Comparison of ENCODE assay signal across 9 cellular contexts in genomic region chrX:51459125-51459524, GRCh38. TPM values are rescaled to one million over a fixed set of nuclear protein-coding genes. Genes with fewer than 3 reads are reported as not detected.
DNase-seq lines count a peak whose midpoint lies in the region; ATAC-seq and TF ChIP-seq lines count a peak whose summit lies in the region.
"Had no signal": no experiment of that assay in that cellular context is flagged by ENCODE, and none has a peak within 500 bp of the region (broad histone marks: within the 10 kb centered on the region; RNA-seq: fewer than 3 reads in every experiment).

No MANE protein-coding gene starts in this region.

- H3K27ac Mint-ChIP-seq in activated T-cell treated with anti-CD3 and anti-CD28 coated beads, Interleukin-2, amount 50 U/mL, for 72 hours: no peak overlapping the region
- no peak overlapping the region for H3K27ac Mint-ChIP-seq in activated T-cell treated with anti-CD3 and anti-CD28 coated beads, Interleukin-2, amount 50 U/mL, for 24 hours

- H3F3A ChIP-seq in MM.1S (ENCODE audit: insufficient read depth, low read length) (no peaks in the 10 kb centered on the region), smooth muscle cell (ENCODE audit: low read depth) (no peaks in the 10 kb centered on the region)

- peak; percentile 53 for TF ChIP-seq CTCF in MM.1S (IDR thresholded peaks at IDR 0.05; ENCODE audit: low read length)
- peak; percentile 31 for TF ChIP-seq CTCF in smooth muscle cell (IDR thresholded peaks at IDR 0.05; ENCODE audit: borderline replicate concordance, insufficient read depth, poor library complexity, severe bottlenecking)
- peak in 3 of 6 experiments; percentile 18 to 37 (median 18) for TF ChIP-seq CTCF in Peyer's patch (IDR thresholded peaks at IDR 0.05)

- H3K27ac ChIP-seq in MM.1S (ENCODE audit: low read length) (no peak overlapping the region), smooth muscle cell (ENCODE audit: low read depth) (no peak overlapping the region), Peyer's patch (no peak overlapping the region)
- H3K27ac ChIP-seq: skin epidermis had no signal

- H3K4me2 ChIP-seq in MM.1S (ENCODE audit: low read depth, low read length): no peak overlapping the region
- no peak overlapping the region for H3K4me2 ChIP-seq in smooth muscle cell

- no peaks in the 10 kb centered on the region for H3K9me3 Mint-ChIP-seq in activated T-cell treated with anti-CD3 and anti-CD28 coated beads, Interleukin-2, amount 50 U/mL, for 72 hours
- H3K9me3 Mint-ChIP-seq in activated T-cell treated with anti-CD3 and anti-CD28 coated beads, Interleukin-2, amount 50 U/mL, for 24 hours: no peaks in the 10 kb centered on the region

- H3K4me3 ChIP-seq in MM.1S (ENCODE audit: low read length): no peak overlapping the region
- H3K4me3 ChIP-seq in smooth muscle cell: no peak overlapping the region
- no peak overlapping the region for H3K4me3 ChIP-seq in Peyer's patch
- H3K4me3 ChIP-seq: skin epidermis had no signal

- H3K27me3 Mint-ChIP-seq in activated T-cell treated with anti-CD3 and anti-CD28 coated beads, Interleukin-2, amount 50 U/mL, for 72 hours (ENCODE audit: low read depth): peaks cover 4% of the 10 kb centered on the region
- peaks cover 42% of the 10 kb centered on the region for H3K27me3 Mint-ChIP-seq in activated T-cell treated with anti-CD3 and anti-CD28 coated beads, Interleukin-2, amount 50 U/mL, for 24 hours

- H3K27me3 ChIP-seq in MM.1S (replicated peaks; ENCODE audit: insufficient read depth, low read length): no peaks in the 10 kb centered on the region
- no peaks in the 10 kb centered on the region for H3K27me3 ChIP-seq in smooth muscle cell (ENCODE audit: low read depth)
- H3K27me3 ChIP-seq in Peyer's patch: no peaks in the 10 kb centered on the region

- H3K4me1 Mint-ChIP-seq in activated T-cell treated with anti-CD3 and anti-CD28 coated beads, Interleukin-2, amount 50 U/mL, for 72 hours (ENCODE audit: low read depth): no peaks in the 10 kb centered on the region
- no peaks in the 10 kb centered on the region for H3K4me1 Mint-ChIP-seq in activated T-cell treated with anti-CD3 and anti-CD28 coated beads, Interleukin-2, amount 50 U/mL, for 24 hours (ENCODE audit: low read depth)

- no peaks in the 10 kb centered on the region for H3K9me2 ChIP-seq in MM.1S (replicated peaks; ENCODE audit: insufficient read depth, low read length)

- no peaks in the 10 kb centered on the region for H3K9me3 ChIP-seq in MM.1S (replicated peaks; ENCODE audit: insufficient read depth, low read length)
- H3K9me3 ChIP-seq in smooth muscle cell (replicated peaks; ENCODE audit: low read depth): no peaks in the 10 kb centered on the region
- H3K9me3 ChIP-seq in Peyer's patch: no peaks in the 10 kb centered on the region

- no peak for ATAC-seq in activated T-cell treated with anti-CD3 and anti-CD28 coated beads, Interleukin-2, amount 50 U/mL, for 72 hours (replicated peaks in 1 of 2)
- ATAC-seq in GM21786 (IDR thresholded peaks at IDR 0.05; ENCODE audit: unreplicated experiment) (no peak), GM18519 (IDR thresholded peaks at IDR 0.05; ENCODE audit: low FRiP score, unreplicated experiment) (no peak)

- H4K20me1 ChIP-seq in MM.1S (ENCODE audit: insufficient read depth, low read length) (no peaks in the 10 kb centered on the region), smooth muscle cell (ENCODE audit: low read depth) (no peaks in the 10 kb centered on the region)

- no peak overlapping the region for H2AFZ ChIP-seq in MM.1S (ENCODE audit: low read length)
- no peak overlapping the region for H2AFZ ChIP-seq in smooth muscle cell (ENCODE audit: low read depth)

- WGBS in smooth muscle cell (ENCODE audit: low lambda C conversion rate): 21% methylated on average over 1 of the region's 1 CpG

- H3K9ac ChIP-seq in MM.1S (ENCODE audit: low read length) (no peak overlapping the region), smooth muscle cell (ENCODE audit: low read depth) (no peak overlapping the region)

- no peak for TF ChIP-seq POLR2A in Peyer's patch (IDR thresholded peaks at IDR 0.05)

- no peak overlapping the region for H3K4me3 Mint-ChIP-seq in activated T-cell treated with anti-CD3 and anti-CD28 coated beads, Interleukin-2, amount 50 U/mL, for 72 hours
- H3K4me3 Mint-ChIP-seq in activated T-cell treated with anti-CD3 and anti-CD28 coated beads, Interleukin-2, amount 50 U/mL, for 24 hours: no peak overlapping the region

- H3K36me3 Mint-ChIP-seq in activated T-cell treated with anti-CD3 and anti-CD28 coated beads, Interleukin-2, amount 50 U/mL, for 72 hours (ENCODE audit: insufficient read depth in 2 of 2): no peaks in the 10 kb centered on the region
- H3K36me3 Mint-ChIP-seq in activated T-cell treated with anti-CD3 and anti-CD28 coated beads, Interleukin-2, amount 50 U/mL, for 24 hours (ENCODE audit: low read depth): no peaks in the 10 kb centered on the region

- H3K4me1 ChIP-seq in MM.1S (ENCODE audit: low read length): no peaks in the 10 kb centered on the region
- H3K4me1 ChIP-seq in smooth muscle cell (ENCODE audit: low read depth): no peaks in the 10 kb centered on the region
- no peaks in the 10 kb centered on the region for H3K4me1 ChIP-seq in Peyer's patch

- H3K79me2 ChIP-seq in MM.1S (ENCODE audit: low read length) (no peaks in the 10 kb centered on the region), smooth muscle cell (ENCODE audit: low read depth) (no peaks in the 10 kb centered on the region)

- DNase-seq in activated T-cell treated with anti-CD3 and anti-CD28 coated beads, Interleukin-2, amount 50 U/mL, for 72 hours: peak; percentile 14 to 18
- no peak for DNase-seq in activated T-cell treated with anti-CD3 and anti-CD28 coated beads, Interleukin-2, amount 50 U/mL, for 24 hours
- peak; percentile 55 for DNase-seq in MM.1S
- DNase-seq in dermis blood vessel endothelial cell: peak; percentile 41
- DNase-seq in smooth muscle cell (lab: John Stamatoyannopoulos, UW; ENCODE audit: unreplicated experiment): no peak
- DNase-seq in Peyer's patch: no peak

- H3K36me3 ChIP-seq in MM.1S (replicated peaks; ENCODE audit: insufficient read depth, low read length): no peaks in the 10 kb centered on the region
- no peaks in the 10 kb centered on the region for H3K36me3 ChIP-seq in smooth muscle cell (ENCODE audit: low read depth)
- no peaks in the 10 kb centered on the region for H3K36me3 ChIP-seq in Peyer's patch

RNA-seq across cellular contexts. Expression of gene NUDT11, which starts 37.3 kb away (rescaled TPM):
- 1 to 10 TPM; 3.0 to 4.2 TPM for total RNA-seq in activated T-cell treated with anti-CD3 and anti-CD28 coated beads, Interleukin-2, amount 50 U/mL, for 72 hours
- total RNA-seq in dermis blood vessel endothelial cell (0.51 and 0.74 TPM in 2 replicates), smooth muscle cell (8.2 and 11.0 TPM in 2 replicates), Peyer's patch (under 1 TPM in 1 of 4 donors, not detected in 3; 0.35 TPM)
- 2.9 and 7.6 TPM in 2 replicates for polyA plus RNA-seq in smooth muscle cell

Comparison
In these comparisons a context has a peak if more than half of its experiments do, and no peak if none do; other contexts are left out.
1. DNase-seq: peak in activated T-cell treated with anti-CD3 and anti-CD28 coated beads, Interleukin-2, amount 50 U/mL, for 72 hours (2 of 2), MM.1S (single experiment) and dermis blood vessel endothelial cell (single experiment); none in activated T-cell treated with anti-CD3 and anti-CD28 coated beads, Interleukin-2, amount 50 U/mL, for 24 hours (single experiment), smooth muscle cell (single experiment) and Peyer's patch (0 of 3).